Comparison of ENCODE assay signal across 8 cellular contexts in genomic region chr11:29333993-29334780, GRCh38.
DNase-seq lines count a peak whose midpoint lies in the region; ATAC-seq, FAIRE-seq and TF ChIP-seq lines count a peak whose summit lies in the region.

No MANE protein-coding gene starts in this region.

- TF ChIP-seq CTCF in K562 (IDR thresholded peaks at IDR 0.05 in 2 of 3, conservative IDR thresholded peaks at IDR 0.05 in 1 of 3; ENCODE audit: insufficient read depth in 2 of 3, low read depth in 1 of 3, low read length in 3 of 3) = peak in 2 of 3 experiments; percentile 18 to 26; a peak in 2 of 6 replicates

- intact Hi-C loops in K562 (cut with micrococcal nuclease) = loop anchor here (5.0 kb wide), 1 partner anchor 1637 kb away; no protein-coding TSS in a partner anchor

- 0% methylated on average over 5 of the region's 5 CpGs for WGBS in K562 (ENCODE audit: insufficient coverage, low coverage, missing lambda C conversion rate)

- in situ Hi-C loops in K562 (cut with MboI) = no loop called here

- peak; percentile 12 to 40; a peak in 2 of 4 replicates for TF ChIP-seq RAD21 in K562 (CRISPR knock-in tag; conservative IDR thresholded peaks at IDR 0.05 in 1 of 2, IDR thresholded peaks at IDR 0.05 in 1 of 2)

- no TSS peak for BruUV-seq in K562 (replicated peaks; lab: Mats Ljungman, UMichigan)

- H3K9ac ChIP-seq in K562 (ENCODE audit: insufficient read depth in 1 of 2, low read depth in 2 of 2, low read length in 2 of 2) = no peak overlapping the region

- H3K4me2 ChIP-seq in K562 (ENCODE audit: insufficient read depth, low read length) = no peak overlapping the region

- TF ChIP-seq EP300 in K562 (IDR thresholded peaks at IDR 0.05; ENCODE audit: low read length) = no peak

- no peaks in the 10 kb centered on the region for H4K20me1 ChIP-seq in K562 (replicated peaks; ENCODE audit: control insufficient read depth, insufficient read depth, low read length)

- TF ChIP-seq POLR2A in K562 (conservative IDR thresholded peaks at IDR 0.05) = no peak

- no peaks in the 10 kb centered on the region for H3K79me2 ChIP-seq in K562 (ENCODE audit: control insufficient read depth, insufficient read depth, low read length)

- no peaks in the 10 kb centered on the region for H3K36me3 ChIP-seq in K562 (ENCODE audit: control insufficient read depth, insufficient read depth, low read length)

- H3K9me3 ChIP-seq in K562 (replicated peaks; ENCODE audit: control insufficient read depth, insufficient read depth, low read depth, low read length) = no peaks in the 10 kb centered on the region

- H3K27ac ChIP-seq in K562 (ENCODE audit: extremely low read depth, low read depth, low read length) = no peak overlapping the region

- no peak overlapping the region for H3K4me3 ChIP-seq in K562

- H2AFZ ChIP-seq in K562 (ENCODE audit: low read depth, low read length) = no peak overlapping the region

- POLR2A ChIA-PET in K562 (lab: Yijun Ruan, JAX) = no interaction called here

- H3K9me1 ChIP-seq in K562 (ENCODE audit: control insufficient read depth, insufficient read depth, low read length) = no peaks in the 10 kb centered on the region

- DNase-seq in AG20443 (ENCODE audit: low spot score) (peak; percentile 65), NCI-H1105 treated with DMSO at 0.1 percent for 48 hours (lab: John Stamatoyannopoulos, UW) (peak; percentile 68), K562 (ENCODE audit: extremely low read depth in 1 of 4, low spot score in 3 of 4) (peak in 1 of 4 experiments; percentile 1), mucosa of gallbladder (ENCODE audit: low spot score) (peak; percentile 15), NCI-H526 treated with DMSO at 0.1 percent for 48 hours (lab: John Stamatoyannopoulos, UW) (no peak)

- CTCF ChIA-PET in K562 (lab: Yijun Ruan, JAX; ENCODE audit: low intra/inter-chr PET ratio) = no interaction called here

- FAIRE-seq in K562 (lab: Jason Lieb, UNC) = no peak

- H3K27me3 ChIP-seq in K562 (ENCODE audit: control insufficient read depth in 2 of 2, insufficient read depth in 2 of 2, low read length in 2 of 2) = no peaks in the 10 kb centered on the region

- H3K4me1 ChIP-seq in K562 (replicated peaks in 1 of 2; ENCODE audit: control insufficient read depth in 2 of 2, insufficient read depth in 2 of 2, low read length in 2 of 2) = no peaks in the 10 kb centered on the region

- ATAC-seq in GM18858 (IDR thresholded peaks at IDR 0.05; ENCODE audit: unreplicated experiment) (peak; percentile 83), HG02884 (IDR thresholded peaks at IDR 0.05; ENCODE audit: unreplicated experiment) (peak; percentile 85), K562 (no peak)
- ATAC-seq in activated CD4-positive, CD25-positive, alpha-beta regulatory T cell treated with anti-CD3 and anti-CD28 coated beads, Interleukin-2, amount 50 U/mL, for 24 hours = no peak

TF ChIP-seq in K562, 482 proteins besides CTCF, POLR2A, EP300 and RAD21:
- TF ChIP-seq SOX6 (IDR thresholded peaks at IDR 0.05) = no peak
- TF ChIP-seq MEIS2 (IDR thresholded peaks at IDR 0.05; ENCODE audit: partially characterized antibody) = peak; percentile 68
- TF ChIP-seq SIN3A (IDR thresholded peaks at IDR 0.05; ENCODE audit: borderline replicate concordance in 2 of 2, control insufficient read depth in 1 of 2, low read depth in 2 of 2, low read length in 2 of 2) = no peak
- no peak for TF ChIP-seq PBX2 (CRISPR knock-in tag; IDR thresholded peaks at IDR 0.05; ENCODE audit: low read depth)
- TF ChIP-seq PBX2 (tag; conservative IDR thresholded peaks at IDR 0.05; ENCODE audit: low read depth) = peak; percentile 74

Comparison
In these comparisons a context has a peak if more than half of its experiments do, and no peak if none do; other contexts are left out.
1. ATAC-seq: peak in GM18858 (single experiment) and HG02884 (single experiment); none in K562 (single experiment) and activated CD4-positive, CD25-positive, alpha-beta regulatory T cell treated with anti-CD3 and anti-CD28 coated beads, Interleukin-2, amount 50 U/mL, for 24 hours (0 of 2).